Comparison of ENCODE assay signal across 12 cellular contexts in genomic region chr14:51862839-51863235, GRCh38. TPM values are rescaled to one million over a fixed set of nuclear protein-coding genes. Genes with fewer than 3 reads are reported as not detected.
DNase-seq lines count a peak whose midpoint lies in the region; ATAC-seq and TF ChIP-seq lines count a peak whose summit lies in the region.
"Had no signal": no experiment of that assay in that cellular context is flagged by ENCODE, and none has a peak within 500 bp of the region (broad histone marks: within the 10 kb centered on the region; RNA-seq: fewer than 3 reads in every experiment).

No MANE protein-coding gene starts in this region.

- H3K27ac ChIP-seq in AG04450 (ENCODE audit: low read depth, low read length) (no peak overlapping the region), muscle layer of duodenum (ENCODE audit: low read length) (peak overlapping the region; percentile 85)
- H3K27ac ChIP-seq: upper lobe of left lung had no signal

- no peak for ATAC-seq in activated naive CD4-positive, alpha-beta T cell treated with anti-CD3 and anti-CD28 coated beads, Interleukin-2, amount 50 U/mL, for 72 hours
- ATAC-seq in HG03139 (IDR thresholded peaks at IDR 0.05; ENCODE audit: unreplicated experiment) (no peak), HG02973 (IDR thresholded peaks at IDR 0.05; ENCODE audit: unreplicated experiment) (no peak)
- ATAC-seq: left colon had no signal

- CTCF ChIA-PET in AG04450 (lab: Charles Lee), result no interaction called here

- H3K4me3 ChIP-seq in AG04450 (ENCODE audit: low read depth, low read length), result peak overlapping the region; percentile 66
- H3K4me3 ChIP-seq in GM06990 (replicated peaks; ENCODE audit: low read depth, low read length), result peak overlapping the region; percentile 78
- peak overlapping the region; percentile 72 to 73 for H3K4me3 ChIP-seq in muscle layer of duodenum (ENCODE audit: low read depth in 1 of 2, low read length in 2 of 2)

- no peaks in the 10 kb centered on the region for H3K27me3 ChIP-seq in AG04450 (ENCODE audit: control insufficient read depth, insufficient read depth, low read length)
- H3K27me3 ChIP-seq in GM06990 (replicated peaks; ENCODE audit: control insufficient read depth, insufficient read depth, low read length), result no peaks in the 10 kb centered on the region
- no peaks in the 10 kb centered on the region for H3K27me3 ChIP-seq in muscle layer of duodenum (ENCODE audit: low read depth, low read length)
- H3K27me3 ChIP-seq: upper lobe of left lung had no signal

- no peaks in the 10 kb centered on the region for H3K9me3 Mint-ChIP-seq in activated naive CD4-positive, alpha-beta T cell treated with anti-CD3 and anti-CD28 coated beads, Interleukin-2, amount 50 U/mL, for 72 hours
- H3K9me3 Mint-ChIP-seq: effector memory CD8-positive, alpha-beta T cell had no signal

- no peaks in the 10 kb centered on the region for H3K9me3 ChIP-seq in AG04450 (ENCODE audit: control insufficient read depth, insufficient read depth, low read length)
- no peaks in the 10 kb centered on the region for H3K9me3 ChIP-seq in muscle layer of duodenum (ENCODE audit: control insufficient read depth in 1 of 2, low read length in 2 of 2)
- H3K9me3 ChIP-seq: upper lobe of left lung had no signal

- peak overlapping the region; percentile 92 to 95 for H3K27ac Mint-ChIP-seq in activated naive CD4-positive, alpha-beta T cell treated with anti-CD3 and anti-CD28 coated beads, Interleukin-2, amount 50 U/mL, for 72 hours

- peaks cover 12 to 18% of the 10 kb centered on the region in 2 donors for H3K4me1 ChIP-seq in muscle layer of duodenum (ENCODE audit: control insufficient read depth in 1 of 2, insufficient read depth in 2 of 2, low read length in 2 of 2)

- POLR2A ChIA-PET in AG04450 (lab: Yijun Ruan, JAX), result interaction anchor here (0.7 kb wide), 1 partner anchor 595 kb away, joined by 6 read pairs; no protein-coding TSS in a partner anchor

- no peak for DNase-seq in AG04450 (ENCODE audit: low read depth, low spot score)
- no peak for DNase-seq in GM06990 (ENCODE audit: extremely low read depth, insufficient read length)
- DNase-seq in activated naive CD4-positive, alpha-beta T cell treated with anti-CD3 and anti-CD28 coated beads, Interleukin-2, amount 50 U/mL, for 72 hours (ENCODE audit: low spot score in 2 of 2), result no peak
- no peak for DNase-seq in medulla oblongata (ENCODE audit: extremely low spot score)
- no peak for DNase-seq in Ammon's horn (ENCODE audit: low spot score)
- DNase-seq: effector memory CD8-positive, alpha-beta T cell; GF-D8; left colon; upper lobe of left lung had no signal

- H3K36me3 Mint-ChIP-seq in activated naive CD4-positive, alpha-beta T cell treated with anti-CD3 and anti-CD28 coated beads, Interleukin-2, amount 50 U/mL, for 72 hours, result peaks cover 16 to 28% of the 10 kb centered on the region in 2 donors

- H3K36me3 ChIP-seq in GM06990 (ENCODE audit: control insufficient read depth, insufficient read depth, low read length) (no peaks in the 10 kb centered on the region), muscle layer of duodenum (ENCODE audit: control insufficient read depth in 1 of 2, insufficient read depth in 2 of 2, low read length in 2 of 2) (no peaks in the 10 kb centered on the region)
- H3K36me3 ChIP-seq: upper lobe of left lung had no signal

- TF ChIP-seq CTCF in AG04450 (IDR thresholded peaks at IDR 0.05; ENCODE audit: low read depth, low read length) (no peak), GM06990 (IDR thresholded peaks at IDR 0.05; ENCODE audit: insufficient read depth, low read length, poor library complexity, severe bottlenecking) (no peak)

RNA-seq across cellular contexts. Expression of gene GNG2, which starts 2.4 kb away (rescaled TPM):
- polyA plus RNA-seq in AG04450 (2011; rRNA removed), result 59.3 and 83.9 TPM in 2 replicates
- polyA minus RNA-seq in AG04450 (2011; rRNA and poly(A)+ RNA removed), result 38.9 and 54.9 TPM in 2 replicates
- 100 to 1,000 TPM in 1 of 2 donors, 10 to 100 TPM in 1; 79.8 to 121 TPM for total RNA-seq in activated naive CD4-positive, alpha-beta T cell treated with anti-CD3 and anti-CD28 coated beads, Interleukin-2, amount 50 U/mL, for 72 hours
